9 cellular contexts compared by ENCODE assay signal in genomic region chr1:12178511-12178910, GRCh38. TPM values are rescaled to one million over a fixed set of nuclear protein-coding genes. Genes with fewer than 3 reads are reported as not detected.
A peak's percentile ranks its signal among the peaks of the same experiment; 100 is the strongest.
DNase-seq lines count a peak whose midpoint lies in the region; ATAC-seq and TF ChIP-seq lines count a peak whose summit lies in the region.
"Had no signal": no experiment of that assay in that cellular context is flagged by ENCODE, and none has a peak within 500 bp of the region (broad histone marks: within the 10 kb centered on the region; RNA-seq: fewer than 3 reads in every experiment).

No MANE protein-coding gene starts in this region.

- H3K4me1 ChIP-seq in CD8-positive, alpha-beta T cell (ENCODE audit: insufficient read depth, low read length): peaks cover 70% of the 10 kb centered on the region
- H3K4me1 ChIP-seq in neutrophil (ENCODE audit: control insufficient read depth in 1 of 2, insufficient read depth in 1 of 2, low read depth in 1 of 2, low read length in 1 of 2): peaks cover 100% of the 10 kb centered on the region in 2 experiments

- peaks cover 76% of the 10 kb centered on the region for H3K4me1 Mint-ChIP-seq in CD8-positive, alpha-beta T cell (ENCODE audit: low read depth)

- H3K9me3 Mint-ChIP-seq in CD8-positive, alpha-beta T cell: no peaks in the 10 kb centered on the region
- H3K9me3 Mint-ChIP-seq: neural crest cell had no signal

- TF ChIP-seq RAD21 in Ishikawa (IDR thresholded peaks at IDR 0.05; ENCODE audit: low read depth): no peak

- no peaks in the 10 kb centered on the region for H3K36me3 ChIP-seq in CD8-positive, alpha-beta T cell (ENCODE audit: insufficient read depth, low read length)
- H3K36me3 ChIP-seq in neutrophil: peaks cover 53% of the 10 kb centered on the region

- H3K27me3 Mint-ChIP-seq in CD8-positive, alpha-beta T cell (ENCODE audit: low read depth): no peaks in the 10 kb centered on the region

- TF ChIP-seq EP300 in Ishikawa (IDR thresholded peaks at IDR 0.05; ENCODE audit: borderline replicate concordance): no peak

- CTCF ChIA-PET in CD8-positive, alpha-beta T cell (lab: Charles Lee): interaction anchor here (0.9 to 13.7 kb wide), 10 partner anchors 10 to 54 kb away, joined by 3 to 155 read pairs (median 6); no protein-coding TSS in a partner anchor

- peak overlapping the region; percentile 82 for H3K4me3 Mint-ChIP-seq in CD8-positive, alpha-beta T cell
- H3K4me3 Mint-ChIP-seq: neural crest cell had no signal

- POLR2A ChIA-PET in CD8-positive, alpha-beta T cell (lab: Charles Lee): interaction anchor here (0.7 to 4.1 kb wide), 10 partner anchors 8 to 54 kb away, joined by 3 to 44 read pairs (median 6); no protein-coding TSS in a partner anchor

- no peaks in the 10 kb centered on the region for H3K36me3 Mint-ChIP-seq in CD8-positive, alpha-beta T cell

- TF ChIP-seq CTCF in CD8-positive, alpha-beta T cell (IDR thresholded peaks at IDR 0.05): no peak
- TF ChIP-seq CTCF in neutrophil (IDR thresholded peaks at IDR 0.05): no peak

- H3K27ac ChIP-seq in CD8-positive, alpha-beta T cell (ENCODE audit: low read depth, low read length): peak overlapping the region; percentile 71
- H3K27ac ChIP-seq in caudate nucleus (ENCODE audit: low read depth, low read length): peak overlapping the region; percentile 46
- peak overlapping the region; percentile 97 for H3K27ac ChIP-seq in neutrophil

- peak overlapping the region; percentile 36 for H3K4me3 ChIP-seq in CD8-positive, alpha-beta T cell (ENCODE audit: low read depth, low read length)
- H3K4me3 ChIP-seq in neutrophil (ENCODE audit: low read depth in 1 of 2, low read length in 1 of 2): peak overlapping the region; percentile 54 to 66

- intact Hi-C loops in CD8-positive, alpha-beta T cell (cut with DNase I, micrococcal nuclease): loop anchor here (1.0 to 5.0 kb wide), 6 partner anchors 18 to 440 kb away; partner anchors contain the start of gene DHRS3 (in 1 of the 2)

- H3K27me3 ChIP-seq in CD8-positive, alpha-beta T cell (ENCODE audit: insufficient read depth, low read length): no peaks in the 10 kb centered on the region
- H3K27me3 ChIP-seq in neutrophil: no peaks in the 10 kb centered on the region

- peak in 1 of 7 experiments; percentile 64 for DNase-seq in CD8-positive, alpha-beta T cell
- DNase-seq in caudate nucleus (lab: John Stamatoyannopoulos, UW) (peak in 1 of 61 donors; percentile 43), iPS-NIHi7 (ENCODE audit: extremely low spot score) (no peak), SW 1271 (lab: John Stamatoyannopoulos, UW) (no peak)

- H3K9me3 ChIP-seq in CD8-positive, alpha-beta T cell (ENCODE audit: low read length): no peaks in the 10 kb centered on the region
- no peaks in the 10 kb centered on the region for H3K9me3 ChIP-seq in neutrophil

- peak overlapping the region; percentile 99 for H3K27ac Mint-ChIP-seq in CD8-positive, alpha-beta T cell

- ATAC-seq in CD8-positive, alpha-beta T cell: peak; percentile 0
- ATAC-seq in GM21526 (IDR thresholded peaks at IDR 0.05; ENCODE audit: low FRiP score, unreplicated experiment): no peak
- no peak for ATAC-seq in HG03457 (IDR thresholded peaks at IDR 0.05; ENCODE audit: unreplicated experiment)

TF ChIP-seq in Ishikawa, 13 proteins besides CTCF, POLR2A, EP300 and RAD21:
- TF ChIP-seq MAX (IDR thresholded peaks at IDR 0.05) (0 out of 2 replicates have a peak, but pooled peaks have one; percentile 37), YY1 (IDR thresholded peaks at IDR 0.05; ENCODE audit: low read depth) (no peak), NFIC (IDR thresholded peaks at IDR 0.05) (no peak; the same call in none of the 2 replicates), USF1 (IDR thresholded peaks at IDR 0.05) (no peak)

RNA-seq across cellular contexts. Expression of gene TNFRSF1B, which starts 11.7 kb away (rescaled TPM):
- 100 to 1,000 TPM in 1 of 2 experiments, 10 to 100 TPM in 1; 82.6 to 100 TPM for total RNA-seq in CD8-positive, alpha-beta T cell

RNA-seq across cellular contexts. Expression of gene VPS13D, which starts 51.3 kb away (rescaled TPM):
- 10 to 100 TPM; 55.8 to 58.7 TPM for total RNA-seq in CD8-positive, alpha-beta T cell

Comparison
In these comparisons a context has a peak if more than half of its experiments do, and no peak if none do; other contexts are left out.
1. H3K27ac ChIP-seq: peak in every context shown above with its lines; median percentile 97 in neutrophil; 71 in CD8-positive, alpha-beta T cell; 46 in caudate nucleus.